In genomic region chr16:50441758-50442157, GRCh38 we compare ENCODE assay signal across 15 cellular contexts.
DNase-seq lines count a peak whose midpoint lies in the region; ATAC-seq and TF ChIP-seq lines count a peak whose summit lies in the region.
"Had no signal": no experiment of that assay in that cellular context is flagged by ENCODE, and none has a peak within 500 bp of the region (broad histone marks: within the 10 kb centered on the region; RNA-seq: fewer than 3 reads in every experiment).

No MANE protein-coding gene starts in this region.

- peaks cover 57% of the 10 kb centered on the region for H3K9me3 Mint-ChIP-seq in GM23338
- H3K9me3 Mint-ChIP-seq in activated T-cell treated with anti-CD3 and anti-CD28 coated beads, Interleukin-2, amount 50 U/mL, for 24 hours: peaks cover 27% of the 10 kb centered on the region

- no peak overlapping the region for H3K4me3 Mint-ChIP-seq in GM23338
- H3K4me3 Mint-ChIP-seq in activated T-cell treated with anti-CD3 and anti-CD28 coated beads, Interleukin-2, amount 50 U/mL, for 24 hours: no peak overlapping the region
- H3K4me3 Mint-ChIP-seq: B cell; CD8-positive, alpha-beta T cell had no signal

- no peak overlapping the region for H3K4me2 ChIP-seq in BLaER1
- no peak overlapping the region for H3K4me2 ChIP-seq in GM23338
- H3K4me2 ChIP-seq in OCI-LY7 (ENCODE audit: low read length): no peak overlapping the region

- DNase-seq in GM23338 (ENCODE audit: low spot score) (peak; percentile 41), OCI-LY7 (ENCODE audit: low spot score) (peak; percentile 24), mesenteric fat pad (ENCODE audit: low spot score) (peak; percentile 73), brain microvascular endothelial cell (no peak)
- no peak for DNase-seq in activated T-cell treated with anti-CD3 and anti-CD28 coated beads, Interleukin-2, amount 50 U/mL, for 24 hours
- DNase-seq: CD8-positive, alpha-beta T cell; COR-L47; DMS79; EL; HCEC 1CT had no signal

- H3F3A ChIP-seq in GM23338 (replicated peaks; ENCODE audit: low read depth): no peaks in the 10 kb centered on the region

- no peak overlapping the region for H3K9ac ChIP-seq in BLaER1

- H3K4me1 ChIP-seq in BLaER1 (no peaks in the 10 kb centered on the region), GM23338 (ENCODE audit: insufficient read depth) (0 out of 2 replicates have a peak, but pooled peaks cover 5% of the 10 kb centered on the region), OCI-LY7 (ENCODE audit: insufficient read depth, low read length, poor library complexity, severe bottlenecking) (no peaks in the 10 kb centered on the region)

- BruUV-seq in OCI-LY7 (replicated peaks; lab: Mats Ljungman, UMichigan): no TSS peak

- CTCF ChIA-PET in OCI-LY7 (lab: Charles Lee; ENCODE audit: unreplicated experiment): interaction anchor here (0.6 kb wide), 1 partner anchor 273 kb away, joined by 3 read pairs; no protein-coding TSS in a partner anchor

- H2AFZ ChIP-seq in GM23338 (no peak overlapping the region), OCI-LY7 (ENCODE audit: low read length) (no peak overlapping the region)

- peaks cover 4% of the 10 kb centered on the region; the same call in 2 of the 3 replicates for H3K4me1 Mint-ChIP-seq in GM23338
- H3K4me1 Mint-ChIP-seq in activated T-cell treated with anti-CD3 and anti-CD28 coated beads, Interleukin-2, amount 50 U/mL, for 24 hours (ENCODE audit: low read depth): peaks cover 4% of the 10 kb centered on the region
- H3K4me1 Mint-ChIP-seq: B cell had no signal

- H3K36me3 Mint-ChIP-seq in GM23338 (ENCODE audit: low read depth): peaks cover 36% of the 10 kb centered on the region
- peaks cover 2% of the 10 kb centered on the region for H3K36me3 Mint-ChIP-seq in activated T-cell treated with anti-CD3 and anti-CD28 coated beads, Interleukin-2, amount 50 U/mL, for 24 hours (ENCODE audit: low read depth)

- H3K9me2 ChIP-seq in GM23338 (ENCODE audit: insufficient read depth): no peaks in the 10 kb centered on the region
- no peaks in the 10 kb centered on the region for H3K9me2 ChIP-seq in OCI-LY7 (ENCODE audit: insufficient read depth, low read length)

- H3K4me3 ChIP-seq in BLaER1 (0 out of 2 replicates have a peak overlapping the region, but pooled peaks have one; percentile 7), GM23338 (no peak overlapping the region), OCI-LY7 (ENCODE audit: low read depth, low read length, poor library complexity, severe bottlenecking) (no peak overlapping the region), brain microvascular endothelial cell (ENCODE audit: low read depth, low read length) (no peak overlapping the region)

- intact Hi-C loops in OCI-LY7 (cut with micrococcal nuclease; ENCODE audit: unreplicated experiment): no loop called here

- no peaks in the 10 kb centered on the region for H3K36me3 ChIP-seq in BLaER1
- 0 out of 2 replicates have a peak, but pooled peaks cover 6% of the 10 kb centered on the region for H3K36me3 ChIP-seq in GM23338 (ENCODE audit: insufficient read depth)
- H3K36me3 ChIP-seq in OCI-LY7 (ENCODE audit: insufficient read depth, low read length): no peaks in the 10 kb centered on the region
- H3K36me3 ChIP-seq in brain microvascular endothelial cell (replicated peaks): no peaks in the 10 kb centered on the region

- in situ Hi-C loops in brain microvascular endothelial cell (cut with HindIII; ENCODE audit: low pct_ligation_motif_present, low sequenced_read_pairs): no loop called here

- POLR2A ChIA-PET in OCI-LY7 (lab: Charles Lee): interaction anchor here (0.6 kb wide), 1 partner anchor 890 kb away, joined by 3 read pairs; no protein-coding TSS in a partner anchor

- H3K79me2 ChIP-seq in GM23338 (replicated peaks; ENCODE audit: insufficient read depth) (no peaks in the 10 kb centered on the region), OCI-LY7 (ENCODE audit: insufficient read depth, low read depth, low read length) (no peaks in the 10 kb centered on the region)

- H3K27me3 ChIP-seq in BLaER1 (no peaks in the 10 kb centered on the region), GM23338 (ENCODE audit: insufficient read depth) (no peaks in the 10 kb centered on the region), brain microvascular endothelial cell (replicated peaks) (no peaks in the 10 kb centered on the region)

- H3K27ac ChIP-seq in BLaER1 (no peak overlapping the region), GM23338 (ENCODE audit: low read depth) (no peak overlapping the region), OCI-LY7 (ENCODE audit: low read depth, low read length, poor library complexity, severe bottlenecking) (no peak overlapping the region), brain microvascular endothelial cell (no peak overlapping the region)
- H3K27ac ChIP-seq: C4-2B had no signal

- H3K27me3 Mint-ChIP-seq in GM23338 (ENCODE audit: insufficient read depth, low read depth, poor library complexity): peaks cover 3% of the 10 kb centered on the region
- H3K27me3 Mint-ChIP-seq in activated T-cell treated with anti-CD3 and anti-CD28 coated beads, Interleukin-2, amount 50 U/mL, for 24 hours: no peaks in the 10 kb centered on the region

- ATAC-seq in GM23338: no peak
- ATAC-seq in GM21619 (IDR thresholded peaks at IDR 0.05; ENCODE audit: unreplicated experiment): no peak
- ATAC-seq: CD8-positive, alpha-beta T cell; HepG2 had no signal

- no peaks in the 10 kb centered on the region for H4K20me1 ChIP-seq in BLaER1
- H4K20me1 ChIP-seq in GM23338 (replicated peaks; ENCODE audit: insufficient read depth): no peaks in the 10 kb centered on the region
- H4K20me1 ChIP-seq in OCI-LY7 (ENCODE audit: insufficient read depth, low read length): no peaks in the 10 kb centered on the region

- no peak overlapping the region for H3K27ac Mint-ChIP-seq in GM23338
- no peak overlapping the region for H3K27ac Mint-ChIP-seq in activated T-cell treated with anti-CD3 and anti-CD28 coated beads, Interleukin-2, amount 50 U/mL, for 24 hours
- H3K27ac Mint-ChIP-seq: B cell; CD8-positive, alpha-beta T cell had no signal

- H3K9me3 ChIP-seq in BLaER1: peaks cover 49% of the 10 kb centered on the region
- peaks cover 23% of the 10 kb centered on the region; the same call in 1 of the 2 replicates for H3K9me3 ChIP-seq in OCI-LY7 (ENCODE audit: low read length)

- TF ChIP-seq CTCF in GM23338 (conservative IDR thresholded peaks at IDR 0.05; ENCODE audit: low read depth in 2 of 2) (no peak), OCI-LY7 (conservative IDR thresholded peaks at IDR 0.05; ENCODE audit: low read length) (no peak), brain microvascular endothelial cell (IDR thresholded peaks at IDR 0.05; ENCODE audit: low read depth, low read length, missing control alignments) (no peak)

TF ChIP-seq in GM23338, 12 proteins besides CTCF, POLR2A, EP300 and RAD21 (continues in another document):
- TF ChIP-seq ETS1 (IDR thresholded peaks at IDR 0.05) (no peak), POLR2AphosphoS5 (IDR thresholded peaks at IDR 0.05; ENCODE audit: low read depth) (no peak), STAT1 (IDR thresholded peaks at IDR 0.05; ENCODE audit: unreplicated experiment) (no peak), ZNF331 (CRISPR knock-in tag; IDR thresholded peaks at IDR 0.05; ENCODE audit: low read depth) (no peak), EZH2 (IDR thresholded peaks at IDR 0.05; ENCODE audit: low read depth, unreplicated experiment) (no peak)

Comparison
In these comparisons a context has a peak if more than half of its experiments do, and no peak if none do; other contexts are left out.
1. DNase-seq: peak in GM23338 (single experiment), OCI-LY7 (single experiment) and mesenteric fat pad (single experiment); none in activated T-cell treated with anti-CD3 and anti-CD28 coated beads, Interleukin-2, amount 50 U/mL, for 24 hours (single experiment) and brain microvascular endothelial cell (single experiment).